ENCODE assay signal across 16 cellular contexts in the genomic region with DNA sequence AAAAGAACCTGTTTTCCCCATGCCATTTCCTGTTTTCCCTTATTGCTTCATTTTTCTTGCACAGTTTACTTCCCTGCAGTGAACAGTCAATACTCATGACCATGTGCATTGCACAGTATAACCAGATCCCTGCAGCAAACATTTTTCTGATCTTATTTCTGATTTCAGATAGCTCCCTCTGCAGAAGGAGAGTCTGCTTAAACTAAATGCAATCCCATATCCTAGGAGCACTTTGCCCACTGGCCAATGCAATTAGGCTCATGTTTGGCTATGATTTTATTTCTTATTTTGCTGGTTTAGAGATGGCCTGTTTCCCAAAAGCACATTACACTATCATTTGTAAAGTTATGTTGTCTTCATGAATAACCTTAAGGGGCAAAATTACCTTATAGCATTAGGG.
"Had no signal": no experiment of that assay in that cellular context is flagged by ENCODE, and none has a peak within 500 bp of the region (broad histone marks: within the 10 kb centered on the region; RNA-seq: fewer than 3 reads in every experiment).

No MANE protein-coding gene starts in this region.

- H3K9me3 ChIP-seq: body of pancreas, esophagus squamous epithelium, heart right ventricle, sigmoid colon, upper lobe of left lung had no signal

- H3K27me3 ChIP-seq: body of pancreas, esophagus squamous epithelium, heart right ventricle, sigmoid colon, upper lobe of left lung had no signal

- DNase-seq: activated CD4-positive, alpha-beta T cell treated with anti-CD3 and anti-CD28 coated beads for 4 hours; activated CD8-positive, alpha-beta memory T cell treated with anti-CD3 and anti-CD28 coated beads, Interleukin-2, amount 50 U/mL, for 48 hours; activated CD8-positive, alpha-beta T cell treated with anti-CD3 and anti-CD28 coated beads, Interleukin-2, amount 10 ng/mL, durations not matched to agents 7 days and 5 days; activated naive CD4-positive, alpha-beta T cell treated with Interleukin-2 at 50 U/mL for 16 hours; amniotic stem cell; body of pancreas; cerebellar nuclear complex; esophagus squamous epithelium; foreskin melanocyte; heart right ventricle; mammary epithelial cell; sigmoid colon; stimulated activated CD4-positive, alpha-beta T cell treated with anti-CD3 and anti-CD28 coated beads, Interleukin-12 subunit alpha, Interleukin-12 subunit beta, amount 100 ng/mL, for 4 hours; stimulated activated naive CD8-positive, alpha-beta T cell treated with anti-CD3 and anti-CD28 coated beads, Interleukin-15, Interleukin-2, amounts not matched to agents 100 U/mL and 50 U/mL, for 24 hours; upper lobe of left lung; WERI-Rb-1 had no signal

- H3K27ac ChIP-seq: body of pancreas, esophagus squamous epithelium, sigmoid colon, upper lobe of left lung, WERI-Rb-1 had no signal

- H3K4me3 ChIP-seq: body of pancreas, esophagus squamous epithelium, heart right ventricle, sigmoid colon, upper lobe of left lung had no signal

- H3K36me3 ChIP-seq: esophagus squamous epithelium, heart right ventricle, sigmoid colon, upper lobe of left lung, WERI-Rb-1 had no signal

- H3K4me3 Mint-ChIP-seq: activated CD8-positive, alpha-beta T cell treated with anti-CD3 and anti-CD28 coated beads, Interleukin-2, amount 10 ng/mL, durations not matched to agents 7 days and 5 days had no signal

- ATAC-seq: activated CD8-positive, alpha-beta T cell treated with anti-CD3 and anti-CD28 coated beads, Interleukin-2, amount 10 ng/mL, durations not matched to agents 7 days and 5 days; body of pancreas; stimulated activated naive CD8-positive, alpha-beta T cell treated with anti-CD3 and anti-CD28 coated beads, Interleukin-15, Interleukin-2, amounts not matched to agents 100 U/mL and 50 U/mL, for 24 hours had no signal

- H3K27ac Mint-ChIP-seq: activated CD8-positive, alpha-beta T cell treated with anti-CD3 and anti-CD28 coated beads, Interleukin-2, amount 10 ng/mL, durations not matched to agents 7 days and 5 days had no signal
